8 cellular contexts compared by ENCODE assay signal in the genomic region with DNA sequence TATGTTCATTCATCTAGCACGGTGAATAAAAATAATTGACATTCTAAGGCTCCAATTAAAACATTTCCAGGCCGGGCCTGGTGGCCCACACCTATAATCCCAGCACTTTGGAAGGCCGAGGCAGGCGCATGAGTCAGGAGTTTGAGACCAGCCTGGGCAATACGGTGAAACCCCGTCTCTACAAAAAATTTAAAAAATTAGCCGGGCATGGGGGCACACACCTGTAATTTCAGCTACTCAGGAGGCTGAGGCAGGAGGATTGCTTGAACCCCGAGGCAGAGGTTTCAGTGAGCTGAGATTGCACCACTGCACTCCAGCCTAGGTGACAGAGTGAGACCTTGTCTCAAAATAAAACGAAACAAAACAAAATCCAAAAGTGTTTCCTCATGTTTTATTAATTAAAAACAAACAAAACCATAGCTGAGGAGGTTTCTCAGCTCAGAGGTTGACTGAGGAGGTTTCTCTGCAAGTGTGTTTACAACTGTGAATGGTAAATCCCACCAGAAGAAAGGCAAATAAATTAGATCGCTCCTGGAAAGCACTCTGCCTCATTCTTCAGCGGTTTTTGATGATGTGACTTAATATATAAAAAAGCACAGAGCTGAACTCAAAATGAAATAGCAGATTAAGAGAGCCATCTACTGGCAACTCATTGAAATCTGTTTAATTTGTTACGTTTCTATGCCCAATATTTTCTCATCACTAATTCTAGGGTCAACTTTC. TPM values are rescaled to one million over a fixed set of nuclear protein-coding genes. Genes with fewer than 3 reads are reported as not detected.
DNase-seq lines count a peak whose midpoint lies in the region; ATAC-seq, FAIRE-seq and TF ChIP-seq lines count a peak whose summit lies in the region.

No MANE protein-coding gene starts in this region.

- no peak for ATAC-seq in GM19463 (IDR thresholded peaks at IDR 0.05; ENCODE audit: unreplicated experiment)

- no peak for TF ChIP-seq EP300 in transverse colon (IDR thresholded peaks at IDR 0.05; ENCODE audit: low read depth)

- TF ChIP-seq CTCF in astrocyte of the spinal cord (IDR thresholded peaks at IDR 0.05; ENCODE audit: low read depth, low read length): peak; percentile 41
- TF ChIP-seq CTCF in transverse colon (IDR thresholded peaks at IDR 0.05): peak; percentile 47 to 62 (median 54)

- H3K4me3 ChIP-seq in astrocyte of the spinal cord (ENCODE audit: low read depth, low read length) (no peak overlapping the region), transverse colon (no peak overlapping the region)

- no peaks in the 10 kb centered on the region for H3K27me3 ChIP-seq in transverse colon

- intact Hi-C loops in transverse colon (cut with DNase I; ENCODE audit: low total_unique reads): no loop called here
- intact Hi-C loops in posterior vena cava (cut with DNase I): loop anchor here in 1 of 2 donors (10.0 kb wide), 2 partner anchors 211 to 241 kb away; no protein-coding TSS in a partner anchor

- peaks cover 0 to 2% (median 0%) of the 10 kb centered on the region in 4 donors for H3K4me1 ChIP-seq in transverse colon

- no peak overlapping the region for H3K27ac ChIP-seq in transverse colon

- H3K9me3 ChIP-seq in transverse colon: no peaks in the 10 kb centered on the region

- 58 to 60% methylated on average over 10 to 12 of the region's 12 CpGs for WGBS in transverse colon (ENCODE audit: low coverage in 1 of 2), 2 donors

- DNase-seq in AG08395 (ENCODE audit: low spot score) (peak; percentile 53), GM18507 (ENCODE audit: extremely low spot score, insufficient read length, low read depth) (no peak), NCI-H2171 treated with DMSO at 0.1 percent for 48 hours (lab: John Stamatoyannopoulos, UW) (peak; percentile 78), astrocyte of the spinal cord (ENCODE audit: low read depth, low spot score) (peak; percentile 67), transverse colon (no peak), posterior vena cava (ENCODE audit: low spot score) (no peak)

- H3K36me3 ChIP-seq in transverse colon: no peaks in the 10 kb centered on the region

- in situ Hi-C loops in astrocyte of the spinal cord (cut with HindIII; ENCODE audit: low sequenced_read_pairs) (no loop called here), transverse colon (cut with MboI; ENCODE audit: low pct_ligation_motif_present in 1 of 4, low pct_unique_long_range_greater_than_20kb in 1 of 4, low sequenced_read_pairs in 3 of 4) (loop anchor here (10.0 to 25.0 kb wide), 5 partner anchors 209 to 584 kb away; no protein-coding TSS in a partner anchor)

- TF ChIP-seq POLR2A in transverse colon (IDR thresholded peaks at IDR 0.05): no peak

- peak; percentile 90 for FAIRE-seq in GM18507 (lab: Jason Lieb, UNC)
- peak; percentile 100 for FAIRE-seq in islet of Langerhans (lab: Jason Lieb, UNC)

RNA-seq across cellular contexts. Expression of a gene that starts 37.7 kb away (rescaled TPM):
- total RNA-seq in transverse colon (10 to 100 TPM in 1 of 4 donors, 1 to 10 TPM in 1, under 1 TPM in 1, not detected in 1; 0.60 to 10.6 (median 5.5) TPM), posterior vena cava (10 to 100 TPM; 10.5 to 14.5 TPM)

RNA-seq across cellular contexts. Expression of a gene that starts 58.1 kb away (rescaled TPM):
- total RNA-seq in transverse colon (100 to 1,000 TPM in 1 of 4 donors, 10 to 100 TPM in 3; 33.7 to 138 (median 58.1) TPM), posterior vena cava (10 to 100 TPM; 39.4 to 44.1 TPM)

Comparison
In these comparisons a context has a peak if more than half of its experiments do, and no peak if none do; other contexts are left out.
1. DNase-seq: peak in AG08395 (single experiment), NCI-H2171 treated with DMSO at 0.1 percent for 48 hours (single experiment) and astrocyte of the spinal cord (single experiment); none in GM18507 (single experiment), transverse colon (single experiment) and posterior vena cava (single experiment).